21 cellular contexts compared by ENCODE assay signal in the genomic region with DNA sequence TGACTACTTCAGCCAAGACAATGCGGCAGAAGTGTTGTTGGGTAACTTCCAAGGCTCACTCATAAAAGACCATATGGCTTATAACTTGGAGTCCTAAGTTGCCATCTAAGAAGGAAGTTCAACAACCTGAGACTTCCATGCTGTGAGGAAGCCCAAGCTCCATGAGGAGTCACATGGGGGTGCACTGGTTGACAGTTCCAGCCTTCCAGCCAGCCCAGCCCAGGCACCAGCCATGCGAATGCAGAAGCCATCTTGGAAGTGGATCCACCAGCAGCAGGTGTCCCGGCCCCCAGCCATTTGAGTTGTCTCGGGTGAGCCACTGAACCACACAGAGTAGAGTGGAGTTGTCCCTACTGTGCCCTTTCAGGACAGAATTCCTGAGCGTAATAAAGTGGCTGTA. TPM values are rescaled to one million over a fixed set of nuclear protein-coding genes. Genes with fewer than 3 reads are reported as not detected.
A peak's percentile ranks its signal among the peaks of the same experiment; 100 is the strongest.
DNase-seq lines count a peak whose midpoint lies in the region; ATAC-seq, FAIRE-seq and TF ChIP-seq lines count a peak whose summit lies in the region.
"Had no signal": no experiment of that assay in that cellular context is flagged by ENCODE, and none has a peak within 500 bp of the region (broad histone marks: within the 10 kb centered on the region; RNA-seq: fewer than 3 reads in every experiment).

No MANE protein-coding gene starts in this region.

- H4K20me1 ChIP-seq in GM12878 (ENCODE audit: control insufficient read depth, insufficient read depth) = no peaks in the 10 kb centered on the region

- H3K4me3 Mint-ChIP-seq in activated naive CD8-positive, alpha-beta T cell treated with anti-CD3 and anti-CD28 coated beads, Interleukin-2, amount 10 ng/mL, durations not matched to agents 7 days and 5 days = no peak overlapping the region
- H3K4me3 Mint-ChIP-seq in activated naive CD8-positive, alpha-beta T cell treated with anti-CD3 and anti-CD28 coated beads for 36 hours = no peak overlapping the region
- no peak overlapping the region for H3K4me3 Mint-ChIP-seq in endodermal cell
- H3K4me3 Mint-ChIP-seq: activated naive CD4-positive, alpha-beta T cell treated with anti-CD3 and anti-CD28 coated beads for 36 hours; activated T-cell treated with anti-CD3 and anti-CD28 coated beads, Interleukin-2, amount 50 U/mL, for 24 hours; B cell; stimulated activated naive CD8-positive, alpha-beta T cell treated with anti-CD3 and anti-CD28 coated beads, Interleukin-15, amount 100 ng/mL, for 72 hours had no signal

- H3K27ac ChIP-seq in GM12878 (ENCODE audit: control insufficient read depth, insufficient read depth) = no peak overlapping the region
- no peak overlapping the region for H3K27ac ChIP-seq in right lobe of liver
- peak overlapping the region in 3 of 5 donors; percentile 38 to 98 (median 97) for H3K27ac ChIP-seq in stomach
- H3K27ac ChIP-seq in endodermal cell (ENCODE audit: low read depth, low read length) = no peak overlapping the region
- no peak overlapping the region for H3K27ac ChIP-seq in transverse colon

- no peak overlapping the region for H3K27ac Mint-ChIP-seq in activated naive CD8-positive, alpha-beta T cell treated with anti-CD3 and anti-CD28 coated beads, Interleukin-2, amount 10 ng/mL, durations not matched to agents 7 days and 5 days
- H3K27ac Mint-ChIP-seq in activated naive CD8-positive, alpha-beta T cell treated with anti-CD3 and anti-CD28 coated beads for 36 hours = no peak overlapping the region
- no peak overlapping the region for H3K27ac Mint-ChIP-seq in endodermal cell
- H3K27ac Mint-ChIP-seq: activated naive CD4-positive, alpha-beta T cell treated with anti-CD3 and anti-CD28 coated beads for 36 hours; activated T-cell treated with anti-CD3 and anti-CD28 coated beads, Interleukin-2, amount 50 U/mL, for 24 hours; B cell; stimulated activated naive CD8-positive, alpha-beta T cell treated with anti-CD3 and anti-CD28 coated beads, Interleukin-15, amount 100 ng/mL, for 72 hours had no signal

- no peak for FAIRE-seq in GM12878 (lab: Jason Lieb, UNC)
- FAIRE-seq: GM12891 had no signal

- SMC1A ChIA-PET in GM12878 (lab: Charles Lee; ENCODE audit: uncharacterized antibody, unreplicated experiment) = no interaction called here

- POLR2A ChIA-PET in activated naive CD8-positive, alpha-beta T cell treated with anti-CD3 and anti-CD28 coated beads, Interleukin-2, amount 10 ng/mL, durations not matched to agents 7 days and 5 days (lab: Charles Lee) = no interaction called here
- POLR2A ChIA-PET in GM12878 (lab: Charles Lee) = no interaction called here

- DNase-seq in activated naive CD8-positive, alpha-beta T cell treated with anti-CD3 and anti-CD28 coated beads, Interleukin-2, amount 10 ng/mL, durations not matched to agents 7 days and 5 days = peak; percentile 27
- no peak for DNase-seq in activated naive CD8-positive, alpha-beta T cell treated with anti-CD3 and anti-CD28 coated beads for 36 hours
- no peak for DNase-seq in GM12878 (ENCODE audit: low read depth, low spot score)
- DNase-seq in right lobe of liver = peak in 2 of 3 donors; percentile 15 to 17
- DNase-seq in stomach = no peak
- no peak for DNase-seq in endodermal cell
- no peak for DNase-seq in transverse colon
- DNase-seq: activated CD8-positive, alpha-beta memory T cell treated with anti-CD3 and anti-CD28 coated beads for 24 hours; activated naive CD4-positive, alpha-beta T cell treated with anti-CD3 and anti-CD28 coated beads for 36 hours; activated T-cell treated with anti-CD3 and anti-CD28 coated beads, Interleukin-2, amount 50 U/mL, for 24 hours; central memory CD4-positive, alpha-beta T cell; DMS79; NCI-H1694; stimulated activated naive CD8-positive, alpha-beta T cell treated with anti-CD3 and anti-CD28 coated beads, Interleukin-15, amount 100 ng/mL, for 72 hours; trophoblast cell had no signal

- TF ChIP-seq EP300 in GM12878 (IDR thresholded peaks at IDR 0.05; ENCODE audit: borderline replicate concordance in 1 of 2, control insufficient read depth in 1 of 2, low read depth in 2 of 2, low read length in 2 of 2) = no peak
- TF ChIP-seq EP300 in stomach (IDR thresholded peaks at IDR 0.05) = no peak
- no peak for TF ChIP-seq EP300 in transverse colon (IDR thresholded peaks at IDR 0.05; ENCODE audit: low read depth)

- H3K27me3 ChIP-seq in GM12878 (replicated peaks in 1 of 2; ENCODE audit: control insufficient read depth in 2 of 2, insufficient read depth in 2 of 2, low read length in 1 of 2) (no peaks in the 10 kb centered on the region), right lobe of liver (no peaks in the 10 kb centered on the region), stomach (no peaks in the 10 kb centered on the region), endodermal cell (ENCODE audit: control insufficient read depth, insufficient read depth, low read length, poor library complexity, severe bottlenecking) (no peaks in the 10 kb centered on the region), transverse colon (no peaks in the 10 kb centered on the region)
- H3K27me3 ChIP-seq: dorsolateral prefrontal cortex had no signal

- peaks cover 11% of the 10 kb centered on the region for H3K4me1 Mint-ChIP-seq in activated naive CD8-positive, alpha-beta T cell treated with anti-CD3 and anti-CD28 coated beads, Interleukin-2, amount 10 ng/mL, durations not matched to agents 7 days and 5 days
- H3K4me1 Mint-ChIP-seq in activated naive CD8-positive, alpha-beta T cell treated with anti-CD3 and anti-CD28 coated beads for 36 hours = peaks cover 16% of the 10 kb centered on the region
- peaks cover 3% of the 10 kb centered on the region for H3K4me1 Mint-ChIP-seq in endodermal cell

- ATAC-seq in activated naive CD8-positive, alpha-beta T cell treated with anti-CD3 and anti-CD28 coated beads, Interleukin-2, amount 10 ng/mL, durations not matched to agents 7 days and 5 days (ENCODE audit: low read depth) = no peak
- ATAC-seq in GM12878 (no peak), right lobe of liver (no peak), GM21786 (IDR thresholded peaks at IDR 0.05; ENCODE audit: unreplicated experiment) (no peak)
- ATAC-seq: activated CD4-positive, CD25-positive, alpha-beta regulatory T cell treated with anti-CD3 and anti-CD28 coated beads, Interleukin-2, amount 50 U/mL, for 24 hours; stimulated activated naive CD8-positive, alpha-beta T cell treated with anti-CD3 and anti-CD28 coated beads, Interleukin-15, amount 100 ng/mL, for 72 hours had no signal

- H3K9me3 ChIP-seq in GM12878 (replicated peaks; ENCODE audit: control insufficient read depth, insufficient read depth, low read length) (no peaks in the 10 kb centered on the region; the same call in 1 of the 3 replicates), right lobe of liver (no peaks in the 10 kb centered on the region), stomach (peaks cover 0 to 9% (median 4%) of the 10 kb centered on the region in 4 donors), endodermal cell (ENCODE audit: control insufficient read depth, low read length) (no peaks in the 10 kb centered on the region), transverse colon (peaks cover 0 to 6% of the 10 kb centered on the region in 2 donors)

- no peak for TF ChIP-seq POLR2A in GM12878 (IDR thresholded peaks at IDR 0.05; ENCODE audit: low read depth, low read length)
- no peak for TF ChIP-seq POLR2A in right lobe of liver (IDR thresholded peaks at IDR 0.05)
- no peak for TF ChIP-seq POLR2A in stomach (IDR thresholded peaks at IDR 0.05)
- no peak for TF ChIP-seq POLR2A in transverse colon (IDR thresholded peaks at IDR 0.05)

- no TSS peak for BruUV-seq in GM12878 (replicated peaks; lab: Mats Ljungman, UMichigan)

- no peak overlapping the region for H3K4me2 ChIP-seq in GM12878 (ENCODE audit: control insufficient read depth, insufficient read depth)

- no peak for TF ChIP-seq RAD21 in GM12878 (IDR thresholded peaks at IDR 0.05; ENCODE audit: insufficient read depth, low read depth, low read length)

- H3K27me3 Mint-ChIP-seq in activated naive CD8-positive, alpha-beta T cell treated with anti-CD3 and anti-CD28 coated beads, Interleukin-2, amount 10 ng/mL, durations not matched to agents 7 days and 5 days = peaks cover 2% of the 10 kb centered on the region
- no peaks in the 10 kb centered on the region for H3K27me3 Mint-ChIP-seq in activated naive CD8-positive, alpha-beta T cell treated with anti-CD3 and anti-CD28 coated beads for 36 hours
- H3K27me3 Mint-ChIP-seq in endodermal cell (ENCODE audit: insufficient read depth) = no peaks in the 10 kb centered on the region
- H3K27me3 Mint-ChIP-seq: B cell; IgD-negative memory B cell; stimulated activated naive CD8-positive, alpha-beta T cell treated with anti-CD3 and anti-CD28 coated beads, Interleukin-15, amount 100 ng/mL, for 72 hours had no signal

- peaks cover 4% of the 10 kb centered on the region; the same call in 1 of the 2 replicates for H3K4me1 ChIP-seq in GM12878 (ENCODE audit: control insufficient read depth, insufficient read depth, low read length)
- peaks cover 0 to 30% (median 12%) of the 10 kb centered on the region in 4 donors for H3K4me1 ChIP-seq in right lobe of liver
- H3K4me1 ChIP-seq in stomach = peaks cover 42 to 68% (median 63%) of the 10 kb centered on the region in 4 donors
- peaks cover 3% of the 10 kb centered on the region for H3K4me1 ChIP-seq in endodermal cell (ENCODE audit: control insufficient read depth, insufficient read depth, low read length)
- peaks cover 29 to 43% (median 40%) of the 10 kb centered on the region in 4 donors for H3K4me1 ChIP-seq in transverse colon

- H3K9ac ChIP-seq in GM12878 (ENCODE audit: control insufficient read depth, insufficient read depth, low read length) (no peak overlapping the region), endodermal cell (ENCODE audit: extremely low read depth, low read length, poor library complexity, severe bottlenecking) (no peak overlapping the region)

- no peaks in the 10 kb centered on the region for H3K79me2 ChIP-seq in GM12878 (ENCODE audit: control insufficient read depth, insufficient read depth, low read length)

- no peaks in the 10 kb centered on the region for H3K36me3 Mint-ChIP-seq in activated naive CD8-positive, alpha-beta T cell treated with anti-CD3 and anti-CD28 coated beads, Interleukin-2, amount 10 ng/mL, durations not matched to agents 7 days and 5 days
- no peaks in the 10 kb centered on the region for H3K36me3 Mint-ChIP-seq in activated naive CD8-positive, alpha-beta T cell treated with anti-CD3 and anti-CD28 coated beads for 36 hours
- no peaks in the 10 kb centered on the region for H3K36me3 Mint-ChIP-seq in endodermal cell (ENCODE audit: low read depth)

- intact Hi-C loops in GM12878 (cut with micrococcal nuclease; ENCODE audit: unreplicated experiment) (no loop called here), right lobe of liver (cut with DNase I) (loop anchor here (5.0 kb wide), 2 partner anchors 103 to 108 kb away; no protein-coding TSS in a partner anchor), stomach (cut with DNase I; ENCODE audit: low total_unique reads) (loop anchor here (10.0 kb wide), 1 partner anchor 65 kb away; no protein-coding TSS in a partner anchor), transverse colon (cut with DNase I; ENCODE audit: low total_unique reads) (loop anchor here (10.0 kb wide), 1 partner anchor 65 kb away; no protein-coding TSS in a partner anchor)

- H2AFZ ChIP-seq in GM12878 (ENCODE audit: control insufficient read depth, low read depth, low read length) = no peak overlapping the region

- no peak overlapping the region for H3K4me3 ChIP-seq in GM12878
- no peak overlapping the region for H3K4me3 ChIP-seq in right lobe of liver
- H3K4me3 ChIP-seq in stomach = no peak overlapping the region
- no peak overlapping the region for H3K4me3 ChIP-seq in endodermal cell (ENCODE audit: low read length)
- H3K4me3 ChIP-seq in transverse colon = no peak overlapping the region
- H3K4me3 ChIP-seq: dorsolateral prefrontal cortex had no signal

- in situ Hi-C loops in GM12878 (cut with MboI) (loop anchor here (5.0 kb wide), 2 partner anchors 108 to 303 kb away; no protein-coding TSS in a partner anchor), transverse colon (cut with MboI; ENCODE audit: low pct_ligation_motif_present in 1 of 4, low pct_unique_long_range_greater_than_20kb in 1 of 4, low sequenced_read_pairs in 3 of 4) (loop anchor here (5.0 to 25.0 kb wide), 4 partner anchors 105 to 305 kb away; no protein-coding TSS in a partner anchor)

- CTCF ChIA-PET in GM12878 (lab: Yijun Ruan, JAX) = no interaction called here

- TF ChIP-seq CTCF in GM12878 (IDR thresholded peaks at IDR 0.05 in 2 of 3, conservative IDR thresholded peaks at IDR 0.05 in 1 of 3; ENCODE audit: control insufficient read depth in 2 of 3, extremely low read depth in 1 of 3, insufficient read depth in 1 of 3, low read depth in 3 of 3, low read length in 3 of 3) (no peak), right lobe of liver (IDR thresholded peaks at IDR 0.05) (no peak), stomach (IDR thresholded peaks at IDR 0.05) (no peak), endodermal cell (conservative IDR thresholded peaks at IDR 0.05) (no peak), transverse colon (IDR thresholded peaks at IDR 0.05) (no peak)

- no peaks in the 10 kb centered on the region for H3K36me3 ChIP-seq in GM12878 (ENCODE audit: control insufficient read depth in 2 of 2, insufficient read depth in 2 of 2, low read length in 1 of 2)
- no peaks in the 10 kb centered on the region for H3K36me3 ChIP-seq in right lobe of liver
- no peaks in the 10 kb centered on the region for H3K36me3 ChIP-seq in stomach
- H3K36me3 ChIP-seq in endodermal cell (ENCODE audit: control insufficient read depth, insufficient read depth, low read length) = no peaks in the 10 kb centered on the region
- no peaks in the 10 kb centered on the region for H3K36me3 ChIP-seq in transverse colon

- no peaks in the 10 kb centered on the region for H3K9me3 Mint-ChIP-seq in activated naive CD8-positive, alpha-beta T cell treated with anti-CD3 and anti-CD28 coated beads, Interleukin-2, amount 10 ng/mL, durations not matched to agents 7 days and 5 days
- no peaks in the 10 kb centered on the region for H3K9me3 Mint-ChIP-seq in activated naive CD8-positive, alpha-beta T cell treated with anti-CD3 and anti-CD28 coated beads for 36 hours
- no peaks in the 10 kb centered on the region for H3K9me3 Mint-ChIP-seq in endodermal cell
- H3K9me3 Mint-ChIP-seq: stimulated activated naive CD8-positive, alpha-beta T cell treated with anti-CD3 and anti-CD28 coated beads, Interleukin-15, amount 100 ng/mL, for 72 hours had no signal

- 79% methylated on average over 5 of the region's 5 CpGs for WGBS in GM12878 (ENCODE audit: insufficient coverage, insufficient replicate concordance, low lambda C conversion rate, missing lambda C conversion rate)
- 100% methylated on average over 1 of the region's 5 CpGs for WGBS in right lobe of liver (ENCODE audit: insufficient coverage, low coverage, low lambda C conversion rate, missing lambda C conversion rate)
- 95 to 99% (median 97%) methylated on average over 5 of the region's 5 CpGs for WGBS in stomach, 5 donors
- WGBS in endodermal cell (ENCODE audit: insufficient coverage in 1 of 2, insufficient read length in 1 of 2), 2 experiments = 95 to 97% methylated on average over 5 of the region's 5 CpGs
- WGBS in transverse colon (ENCODE audit: low coverage in 1 of 2), 2 donors = 89 to 90% methylated on average over 2 to 5 of the region's 5 CpGs

- RAD21 ChIA-PET in GM12878 (lab: Charles Lee; ENCODE audit: unreplicated experiment) = no interaction called here

RNA-seq across cellular contexts. Expression of gene WNT7B, which starts 32.8 kb away (rescaled TPM):
- not detected for total RNA-seq in activated naive CD8-positive, alpha-beta T cell treated with anti-CD3 and anti-CD28 coated beads, Interleukin-2, amount 10 ng/mL, durations not matched to agents 7 days and 5 days
- total RNA-seq in activated naive CD8-positive, alpha-beta T cell treated with anti-CD3 and anti-CD28 coated beads for 36 hours = not detected
- total RNA-seq in GM12878 (2013; cell fraction: nucleolus; rRNA removed) = not detected in 2 replicates
- total RNA-seq in GM12878 (2014; rRNA removed) = under 0.01 TPM in 1 of 2 replicates, not detected in the other
- not detected in 2 replicates for total RNA-seq in GM12878 (2014; rRNA removed; fragmentation: Illumina TruSeq; extraction: Trizol)
- not detected in 2 replicates for total RNA-seq in GM12878 (2021)
- polyA plus RNA-seq in GM12878 (2011; ENCODE audit: low read depth) = 0.13 TPM
- not detected in 2 replicates for polyA plus RNA-seq in GM12878 (2011; rRNA removed)
- polyA plus RNA-seq in GM12878 (2011; cell fraction: cytosol; rRNA removed) = not detected in 2 replicates
- polyA plus RNA-seq in GM12878 (2011; cell fraction: nucleus; rRNA removed) = 0.06 TPM in 1 of 2 replicates, not detected in the other
- polyA plus RNA-seq in GM12878 (2012) = 0.55 and 0.89 TPM in 2 replicates
- polyA plus RNA-seq in GM12878 (2014; fragmentation: Illumina TruSeq; extraction: Trizol) = not detected in 2 replicates
- not detected for polyA plus RNA-seq in GM12878 (2014; fragmentation: Nextera tagmentation; extraction: Ambion mirVana)
- polyA plus RNA-seq in GM12878 (2014; rRNA removed) = 0.12 and 0.27 TPM in 2 replicates
- not detected for polyA plus RNA-seq in GM12878 (2016; fragmentation: Nextera tagmentation; extraction: Ambion mirVana)
- polyA minus RNA-seq in GM12878 (2011; rRNA and poly(A)+ RNA removed) = not detected in 2 replicates
- polyA minus RNA-seq in GM12878 (2011; cell fraction: cytosol; rRNA and poly(A)+ RNA removed) = not detected in 2 replicates
- polyA minus RNA-seq in GM12878 (2011; cell fraction: nucleus; rRNA and poly(A)+ RNA removed) = not detected in 2 replicates
- under 1 TPM in 2 of 6 experiments, not detected in 4; 0.10 to 0.12 TPM for total RNA-seq in right lobe of liver
- total RNA-seq in stomach = not detected
- 1 to 10 TPM in 1 of 3 donors, under 1 TPM in 1, not detected in 1; 0.06 to 2.0 TPM for polyA plus RNA-seq in stomach
- total RNA-seq in endodermal cell = not detected
- 15.0 TPM for polyA plus RNA-seq in endodermal cell (2013, experiment 1 of 2)
- 12.3 TPM for polyA plus RNA-seq in endodermal cell (2013, experiment 2 of 2)
- total RNA-seq in transverse colon = not detected
- total RNA-seq: activated naive CD4-positive, alpha-beta T cell treated with anti-CD3 and anti-CD28 coated beads for 36 hours had no signal
- polyA plus RNA-seq: IgD-negative memory B cell had no signal

Comparison
In these comparisons a context has a peak if more than half of its experiments do, and no peak if none do; other contexts are left out.
1. DNase-seq: peak in activated naive CD8-positive, alpha-beta T cell treated with anti-CD3 and anti-CD28 coated beads, Interleukin-2, amount 10 ng/mL, durations not matched to agents 7 days and 5 days (single experiment) and right lobe of liver (2 of 3); none in activated naive CD8-positive, alpha-beta T cell treated with anti-CD3 and anti-CD28 coated beads for 36 hours (single experiment), GM12878 (single experiment), stomach (single experiment), endodermal cell (single experiment) and transverse colon (single experiment).
2. H3K27ac ChIP-seq: peak in stomach (3 of 5); none in GM12878 (single experiment), right lobe of liver (0 of 3), endodermal cell (single experiment) and transverse colon (0 of 4).